ENCODE assay signal across 8 cellular contexts in the genomic region with DNA sequence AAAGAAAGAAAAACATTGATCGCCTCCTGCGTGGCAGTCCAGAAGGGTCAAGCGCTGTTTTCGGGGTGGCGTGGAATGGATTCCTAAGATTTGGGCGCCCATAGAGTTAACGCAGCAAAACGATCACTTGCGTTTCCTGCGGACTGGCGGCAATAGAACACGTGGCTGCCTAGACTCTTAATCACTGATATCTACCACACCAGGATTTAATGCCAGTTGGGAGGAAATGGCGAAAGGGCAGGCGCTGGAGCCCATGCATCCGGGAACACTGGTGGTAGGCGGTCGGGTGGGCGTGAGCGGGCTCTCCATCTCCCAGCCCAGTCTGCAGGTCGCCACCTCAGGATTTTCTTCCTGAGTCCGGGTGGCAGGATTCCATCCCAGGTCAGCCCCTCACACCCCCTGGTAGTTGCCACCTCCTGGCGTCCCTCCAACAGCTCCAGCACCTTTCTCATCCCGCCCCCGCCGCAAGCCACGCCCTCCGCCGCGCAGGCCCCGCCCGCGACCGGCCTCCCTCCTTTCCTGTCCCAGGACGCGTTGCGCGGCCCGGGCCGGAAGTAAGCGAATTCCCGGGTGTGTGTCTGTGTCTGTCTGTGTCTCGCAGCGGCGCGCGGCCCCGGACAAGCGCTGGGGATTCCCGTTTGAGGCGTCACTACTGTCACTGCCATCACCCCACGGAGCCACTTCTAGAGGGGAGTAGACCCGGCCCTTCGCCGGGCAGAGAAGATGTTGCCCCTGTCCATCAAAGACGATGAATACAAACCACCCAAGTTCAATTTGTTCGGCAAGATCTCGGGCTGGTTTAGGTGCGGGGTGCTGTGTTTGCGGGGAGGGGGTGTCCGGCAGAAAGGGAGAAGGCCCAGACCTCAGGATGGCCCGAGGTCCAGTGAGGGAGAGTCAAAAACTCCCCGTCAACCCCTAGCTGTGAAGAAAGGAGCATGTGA. TPM values are rescaled to one million over a fixed set of nuclear protein-coding genes. Genes with fewer than 3 reads are reported as not detected.
DNase-seq lines count a peak whose midpoint lies in the region; ATAC-seq lines count a peak whose summit lies in the region.

A gene with protein sequence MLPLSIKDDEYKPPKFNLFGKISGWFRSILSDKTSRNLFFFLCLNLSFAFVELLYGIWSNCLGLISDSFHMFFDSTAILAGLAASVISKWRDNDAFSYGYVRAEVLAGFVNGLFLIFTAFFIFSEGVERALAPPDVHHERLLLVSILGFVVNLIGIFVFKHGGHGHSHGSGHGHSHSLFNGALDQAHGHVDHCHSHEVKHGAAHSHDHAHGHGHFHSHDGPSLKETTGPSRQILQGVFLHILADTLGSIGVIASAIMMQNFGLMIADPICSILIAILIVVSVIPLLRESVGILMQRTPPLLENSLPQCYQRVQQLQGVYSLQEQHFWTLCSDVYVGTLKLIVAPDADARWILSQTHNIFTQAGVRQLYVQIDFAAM (plus strand): TSS at position 551 of the 941 bp plus-strand sequence. CDS start 173 bp downstream, at position 724.

- peak within 1 kb of the TSS; percentile 99 for H3K4me3 Mint-ChIP-seq in effector memory CD8-positive, alpha-beta T cell
- H3K4me3 Mint-ChIP-seq in memory B cell = peak within 1 kb of the TSS; percentile 99

- H3K4me1 Mint-ChIP-seq in effector memory CD8-positive, alpha-beta T cell (ENCODE audit: low read depth in 2 of 2) = peaks cover 22 to 41% of the 10 kb centered on the region in 2 donors
- peaks cover 22% of the 10 kb centered on the region for H3K4me1 Mint-ChIP-seq in memory B cell

- peaks cover 48% of the 10 kb centered on the region for H3K36me3 Mint-ChIP-seq in effector memory CD8-positive, alpha-beta T cell (ENCODE audit: insufficient read depth)
- H3K36me3 Mint-ChIP-seq in memory B cell = peaks cover 9% of the 10 kb centered on the region

- peak within 1 kb of the TSS; percentile 100 for H3K27ac Mint-ChIP-seq in effector memory CD8-positive, alpha-beta T cell
- H3K27ac Mint-ChIP-seq in memory B cell = peak within 1 kb of the TSS; percentile 99

- ATAC-seq in GM21360 (IDR thresholded peaks at IDR 0.05; ENCODE audit: unreplicated experiment) (peak; percentile 71), memory B cell (ENCODE audit: low read depth) (peak; percentile 81)
- ATAC-seq in effector memory CD8-positive, alpha-beta T cell (replicated peaks) = peak; percentile 80

- no peaks in the 10 kb centered on the region for H3K27me3 Mint-ChIP-seq in effector memory CD8-positive, alpha-beta T cell
- H3K27me3 Mint-ChIP-seq in memory B cell = no peaks in the 10 kb centered on the region

- DNase-seq in COR-L47 (lab: John Stamatoyannopoulos, UW) = peak; percentile 71
- peak; percentile 95 for DNase-seq in HT-29 (ENCODE audit: low spot score)
- peak; percentile 63 for DNase-seq in NOMO-1 treated with DMSO at 0.1 percent for 48 hours (lab: John Stamatoyannopoulos, UW; ENCODE audit: unreplicated experiment)
- peak; percentile 91 to 97 (median 95) for DNase-seq in activated CD8-positive, alpha-beta memory T cell treated with anti-CD3 and anti-CD28 coated beads for 48 hours (ENCODE audit: low read depth in 2 of 3, low spot score in 2 of 3)
- DNase-seq in effector memory CD8-positive, alpha-beta T cell = peak; percentile 97
- peak; percentile 96 to 98 for DNase-seq in memory B cell (ENCODE audit: low spot score in 2 of 2)
- peak; percentile 94 for DNase-seq in stimulated activated CD8-positive, alpha-beta memory T cell treated with anti-CD3 and anti-CD28 coated beads, Interleukin-12 subunit alpha, Interleukin-12 subunit beta, amount 100 ng/mL, for 1 hour (ENCODE audit: low read depth)

- H3K9me3 Mint-ChIP-seq in effector memory CD8-positive, alpha-beta T cell = no peaks in the 10 kb centered on the region
- peaks cover 3% of the 10 kb centered on the region for H3K9me3 Mint-ChIP-seq in memory B cell

RNA-seq across cellular contexts. Expression of the gene that starts here (rescaled TPM):
- 17.7 and 18.8 TPM in 2 replicates for total RNA-seq in HT-29 (2014; rRNA removed; shearing (Covaris generic))

Comparison
In these comparisons a context has a peak if more than half of its experiments do, and no peak if none do; other contexts are left out.
1. Peak in every context shown above with its lines: DNase-seq and ATAC-seq.